In the genomic region with DNA sequence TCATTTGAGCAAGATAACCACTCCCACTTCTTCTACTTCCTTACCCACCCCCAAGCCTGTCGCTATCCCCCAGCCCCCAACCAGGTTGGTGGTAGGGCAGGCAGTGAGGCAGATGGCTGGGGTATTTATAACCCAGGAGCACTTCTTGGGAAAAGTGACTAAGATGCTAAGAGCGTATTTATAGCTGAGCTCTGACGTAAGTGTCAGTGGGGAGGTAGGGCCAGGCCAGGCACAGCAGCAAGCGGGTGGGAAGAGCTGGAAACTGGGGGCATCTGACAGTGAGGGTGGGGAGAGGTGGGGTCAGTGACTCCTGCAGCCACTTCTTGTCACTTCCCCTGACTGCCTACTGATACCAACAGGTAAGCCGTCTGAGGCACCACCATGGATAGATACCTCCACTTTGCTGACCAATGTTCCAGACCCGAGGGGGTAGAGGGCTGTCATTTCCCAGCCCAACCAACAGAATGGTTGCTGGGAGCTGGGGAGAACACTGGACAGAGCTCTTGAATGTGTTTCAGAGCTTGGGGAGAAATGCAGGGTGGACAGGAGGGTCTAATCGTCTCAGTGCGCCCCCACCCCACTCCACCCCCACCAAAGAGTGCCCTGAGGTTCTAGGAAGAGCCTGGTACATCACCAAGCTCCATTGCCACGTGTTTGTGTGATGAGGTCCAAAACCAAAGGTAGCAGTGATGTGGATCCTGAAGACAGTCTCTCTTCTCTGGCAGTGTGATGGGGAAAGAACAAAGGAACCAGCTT, we compare ENCODE assay signal across 8 cellular contexts. TPM values are rescaled to one million over a fixed set of nuclear protein-coding genes. Genes with fewer than 3 reads are reported as not detected.
DNase-seq lines count a peak whose midpoint lies in the region; ATAC-seq and TF ChIP-seq lines count a peak whose summit lies in the region.

No MANE protein-coding gene starts in this region.

- peaks cover 15% of the 10 kb centered on the region for H3K23me2 ChIP-seq in H9 (ENCODE audit: insufficient read length, low read depth, low read length, poor library complexity, severe bottlenecking)

- H3K4me3 ChIP-seq in ascending aorta: peak overlapping the region in 1 of 2 donors; percentile 47

- no peak overlapping the region for H4K8ac ChIP-seq in H9 (replicated peaks; ENCODE audit: insufficient read length, low read depth, low read length)

- H3K36me3 ChIP-seq in ascending aorta: no peaks in the 10 kb centered on the region

- H3K79me2 ChIP-seq in H9 (ENCODE audit: insufficient read depth, low read length): no peaks in the 10 kb centered on the region

- ATAC-seq in HG03354 (IDR thresholded peaks at IDR 0.05; ENCODE audit: poor library complexity, severe bottlenecking, unreplicated experiment) (peak; percentile 4), HG03108 (IDR thresholded peaks at IDR 0.05; ENCODE audit: unreplicated experiment) (no peak)

- H3K27ac ChIP-seq in ascending aorta: peak overlapping the region; percentile 85 to 97
- no peak overlapping the region for H3K27ac ChIP-seq in H9 (ENCODE audit: insufficient read length, low read depth, low read length)

- H2BK15ac ChIP-seq in H9 (ENCODE audit: low read depth, low read length): no peak overlapping the region

- no peak overlapping the region for H3K4me2 ChIP-seq in H9 (ENCODE audit: insufficient read depth, insufficient read length, low read length)

- H3K9me3 ChIP-seq in ascending aorta: no peaks in the 10 kb centered on the region
- H3K9me3 ChIP-seq in H9 (ENCODE audit: control insufficient read depth, low read depth, low read length): no peaks in the 10 kb centered on the region

- H3K27ac Mint-ChIP-seq in H9: peak overlapping the region in 1 of 3 experiments; percentile 44; a peak in 3 of 7 replicates

- no peak overlapping the region for H2BK120ac ChIP-seq in H9 (ENCODE audit: low read depth, low read length, poor library complexity, severe bottlenecking)

- intact Hi-C loops in ascending aorta (cut with DNase I): loop anchor here (1.0 to 5.0 kb wide), 4 partner anchors 22 to 189 kb away; no protein-coding TSS in a partner anchor

- H3K27me3 Mint-ChIP-seq in H9 (ENCODE audit: low read depth): peaks cover 1% of the 10 kb centered on the region

- no peaks in the 10 kb centered on the region for H3K79me1 ChIP-seq in H9 (ENCODE audit: insufficient read depth, low read depth, low read length, poor library complexity, severe bottlenecking)

- H3K4me3 Mint-ChIP-seq in H9: no peak overlapping the region; a peak in 1 of 5 replicates

- no peak overlapping the region for H3K18ac ChIP-seq in H9 (ENCODE audit: insufficient read length, low read depth, low read length)

- peaks cover 37 to 47% of the 10 kb centered on the region in 2 experiments for H3K4me1 Mint-ChIP-seq in H9

- no peaks in the 10 kb centered on the region for H3K27me3 ChIP-seq in ascending aorta
- H3K27me3 ChIP-seq in H9 (ENCODE audit: insufficient read depth, low read length): no peaks in the 10 kb centered on the region

- no peaks in the 10 kb centered on the region for H3K9me3 Mint-ChIP-seq in H9

- no peak overlapping the region for H2BK20ac ChIP-seq in H9 (ENCODE audit: low read depth, low read length, poor library complexity, severe bottlenecking)

- H2AFZ ChIP-seq in H9 (ENCODE audit: low read length): no peak overlapping the region

- H3K4me1 ChIP-seq in ascending aorta: peaks cover 0 to 18% of the 10 kb centered on the region in 2 donors
- H3K4me1 ChIP-seq in H9 (ENCODE audit: insufficient read depth, low read length): no peaks in the 10 kb centered on the region; the same call in 1 of the 2 replicates

- no peak overlapping the region for H3K14ac ChIP-seq in H9 (ENCODE audit: insufficient read depth, low read length)

- H4K5ac ChIP-seq in H9 (ENCODE audit: insufficient read length, low read depth, low read length): no peak overlapping the region

- no peaks in the 10 kb centered on the region for H4K20me1 ChIP-seq in H9 (ENCODE audit: control insufficient read depth, insufficient read depth, insufficient read length)

- no peak overlapping the region for H2BK5ac ChIP-seq in H9 (ENCODE audit: insufficient read length, low read length)

- no peak overlapping the region for H3T11ph ChIP-seq in H9 (ENCODE audit: low read length)

- no peak overlapping the region for H3K56ac ChIP-seq in H9 (ENCODE audit: insufficient read length, low read depth, low read length)

- H4K91ac ChIP-seq in H9 (ENCODE audit: insufficient read length, low read depth, low read length): no peak overlapping the region

- H2AK5ac ChIP-seq in H9 (ENCODE audit: insufficient read length, low read length): no peak overlapping the region

- peaks cover 0 to 2% (median 0%) of the 10 kb centered on the region in 3 experiments; a peak in 2 of 7 replicates for H3K36me3 Mint-ChIP-seq in H9 (ENCODE audit: insufficient read depth in 1 of 3, low read depth in 3 of 3)

- no peak overlapping the region for H3K4ac ChIP-seq in H9 (ENCODE audit: low read depth, low read length)

- no peak overlapping the region for H3K23ac ChIP-seq in H9 (ENCODE audit: insufficient read length, low read depth, low read length)

- TF ChIP-seq CTCF in AG09319 (IDR thresholded peaks at IDR 0.05; ENCODE audit: low read depth, low read length) (no peak), ascending aorta (IDR thresholded peaks at IDR 0.05) (no peak), H9 (conservative IDR thresholded peaks at IDR 0.05) (no peak)

- no peak overlapping the region for H3K9ac ChIP-seq in H9 (ENCODE audit: extremely low read depth, insufficient read length, low read length)

- WGBS in H9 (ENCODE audit: extremely low coverage, insufficient read length, low lambda C conversion rate): no CpG with 5 or more reads among the region's 9 CpGs

- DNase-seq in AG09319 (ENCODE audit: extremely low read depth, low read depth) (peak; percentile 22), ascending aorta (ENCODE audit: low spot score in 2 of 2) (peak in 1 of 2 donors; percentile 88), left kidney (ENCODE audit: low read depth, low spot score) (peak; percentile 27), Ammon's horn (ENCODE audit: low spot score) (no peak), H9 (no peak), DMS153 treated with DMSO at 0.1 percent for 48 hours (lab: John Stamatoyannopoulos, UW; ENCODE audit: unreplicated experiment) (no peak)

- H2BK12ac ChIP-seq in H9 (ENCODE audit: insufficient read length, low read depth, low read length): no peak overlapping the region

RNA-seq across cellular contexts. Expression of a gene that starts 2.7 kb away (rescaled TPM):
- not detected for total RNA-seq in ascending aorta
- total RNA-seq in H9 (2021): 9.6 and 10.1 TPM in 2 replicates

RNA-seq across cellular contexts. Expression of a gene that starts 7.2 kb away (rescaled TPM):
- total RNA-seq in ascending aorta (2.8 TPM), H9 (2021) (25.8 and 28.4 TPM in 2 replicates)

RNA-seq across cellular contexts. Expression of a gene that starts 17.8 kb away (rescaled TPM):
- total RNA-seq in ascending aorta (not detected), H9 (2021) (not detected in 2 replicates)

RNA-seq across cellular contexts. Expression of a gene that starts 21.5 kb away (rescaled TPM):
- total RNA-seq in ascending aorta (49.5 TPM), H9 (2021) (43.9 and 45.4 TPM in 2 replicates)

RNA-seq across cellular contexts. Expression of a gene that starts 27.3 kb away (rescaled TPM):
- total RNA-seq in ascending aorta: 21.6 TPM
- total RNA-seq in H9 (2021): 3.7 and 4.4 TPM in 2 replicates

Comparison
In these comparisons a context has a peak if more than half of its experiments do, and no peak if none do; other contexts are left out.
1. DNase-seq: peak in AG09319 (single experiment) and left kidney (single experiment); none in Ammon's horn (single experiment), H9 (single experiment) and DMS153 treated with DMSO at 0.1 percent for 48 hours (single experiment).